ENCODE assay signal across 1 cellular context in the genomic region with DNA sequence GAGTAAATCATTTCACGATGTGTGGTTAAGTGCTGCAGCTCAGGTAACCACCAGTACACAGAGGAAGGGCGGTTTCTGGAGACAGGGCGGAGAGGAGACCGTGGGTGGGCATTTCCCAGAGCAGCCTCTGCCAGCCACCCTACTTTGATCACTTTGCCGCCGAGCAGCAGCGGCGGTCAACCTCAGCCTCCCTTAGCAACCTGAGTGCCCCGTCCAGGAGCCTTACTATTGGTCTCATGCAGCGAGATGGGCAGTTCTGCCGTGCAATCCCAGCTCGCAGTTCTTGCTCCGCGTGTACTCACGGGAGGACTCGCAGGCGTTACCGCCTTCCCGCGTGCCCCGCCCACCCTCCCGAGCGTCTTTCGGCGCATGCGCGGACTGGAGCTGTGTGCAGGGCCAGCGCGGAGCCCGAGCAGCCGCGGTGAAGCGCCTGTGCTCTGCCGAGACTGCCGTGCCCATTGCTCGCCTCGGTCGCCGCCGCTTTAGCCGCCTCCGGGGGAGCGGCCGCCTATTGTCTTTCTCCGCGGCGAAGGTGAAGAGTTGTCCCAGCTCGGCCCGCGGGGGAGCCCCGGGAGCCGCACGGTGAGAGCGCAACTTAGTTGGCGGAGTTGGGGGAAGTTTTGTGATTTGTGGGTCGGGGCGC.
A peak's percentile ranks its signal among the peaks of the same experiment; 100 is the strongest.
TF ChIP-seq lines count a peak whose summit lies in the region.

A gene with protein sequence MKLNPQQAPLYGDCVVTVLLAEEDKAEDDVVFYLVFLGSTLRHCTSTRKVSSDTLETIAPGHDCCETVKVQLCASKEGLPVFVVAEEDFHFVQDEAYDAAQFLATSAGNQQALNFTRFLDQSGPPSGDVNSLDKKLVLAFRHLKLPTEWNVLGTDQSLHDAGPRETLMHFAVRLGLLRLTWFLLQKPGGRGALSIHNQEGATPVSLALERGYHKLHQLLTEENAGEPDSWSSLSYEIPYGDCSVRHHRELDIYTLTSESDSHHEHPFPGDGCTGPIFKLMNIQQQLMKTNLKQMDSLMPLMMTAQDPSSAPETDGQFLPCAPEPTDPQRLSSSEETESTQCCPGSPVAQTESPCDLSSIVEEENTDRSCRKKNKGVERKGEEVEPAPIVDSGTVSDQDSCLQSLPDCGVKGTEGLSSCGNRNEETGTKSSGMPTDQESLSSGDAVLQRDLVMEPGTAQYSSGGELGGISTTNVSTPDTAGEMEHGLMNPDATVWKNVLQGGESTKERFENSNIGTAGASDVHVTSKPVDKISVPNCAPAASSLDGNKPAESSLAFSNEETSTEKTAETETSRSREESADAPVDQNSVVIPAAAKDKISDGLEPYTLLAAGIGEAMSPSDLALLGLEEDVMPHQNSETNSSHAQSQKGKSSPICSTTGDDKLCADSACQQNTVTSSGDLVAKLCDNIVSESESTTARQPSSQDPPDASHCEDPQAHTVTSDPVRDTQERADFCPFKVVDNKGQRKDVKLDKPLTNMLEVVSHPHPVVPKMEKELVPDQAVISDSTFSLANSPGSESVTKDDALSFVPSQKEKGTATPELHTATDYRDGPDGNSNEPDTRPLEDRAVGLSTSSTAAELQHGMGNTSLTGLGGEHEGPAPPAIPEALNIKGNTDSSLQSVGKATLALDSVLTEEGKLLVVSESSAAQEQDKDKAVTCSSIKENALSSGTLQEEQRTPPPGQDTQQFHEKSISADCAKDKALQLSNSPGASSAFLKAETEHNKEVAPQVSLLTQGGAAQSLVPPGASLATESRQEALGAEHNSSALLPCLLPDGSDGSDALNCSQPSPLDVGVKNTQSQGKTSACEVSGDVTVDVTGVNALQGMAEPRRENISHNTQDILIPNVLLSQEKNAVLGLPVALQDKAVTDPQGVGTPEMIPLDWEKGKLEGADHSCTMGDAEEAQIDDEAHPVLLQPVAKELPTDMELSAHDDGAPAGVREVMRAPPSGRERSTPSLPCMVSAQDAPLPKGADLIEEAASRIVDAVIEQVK (N-terminal part only) (plus strand): TSS at position 387 of the 643 bp plus-strand sequence. CDS start 105,118 bp downstream, outside the sequence.

TF ChIP-seq in HepG2, 621 proteins besides CTCF, POLR2A, EP300 and RAD21 (continued from another document and continues in another):
- TF ChIP-seq, protein P1, sequence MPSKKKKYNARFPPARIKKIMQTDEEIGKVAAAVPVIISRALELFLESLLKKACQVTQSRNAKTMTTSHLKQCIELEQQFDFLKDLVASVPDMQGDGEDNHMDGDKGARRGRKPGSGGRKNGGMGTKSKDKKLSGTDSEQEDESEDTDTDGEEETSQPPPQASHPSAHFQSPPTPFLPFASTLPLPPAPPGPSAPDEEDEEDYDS (CRISPR knock-in tag; IDR thresholded peaks at IDR 0.05): peak; percentile 78
- TF ChIP-seq, protein P2, sequence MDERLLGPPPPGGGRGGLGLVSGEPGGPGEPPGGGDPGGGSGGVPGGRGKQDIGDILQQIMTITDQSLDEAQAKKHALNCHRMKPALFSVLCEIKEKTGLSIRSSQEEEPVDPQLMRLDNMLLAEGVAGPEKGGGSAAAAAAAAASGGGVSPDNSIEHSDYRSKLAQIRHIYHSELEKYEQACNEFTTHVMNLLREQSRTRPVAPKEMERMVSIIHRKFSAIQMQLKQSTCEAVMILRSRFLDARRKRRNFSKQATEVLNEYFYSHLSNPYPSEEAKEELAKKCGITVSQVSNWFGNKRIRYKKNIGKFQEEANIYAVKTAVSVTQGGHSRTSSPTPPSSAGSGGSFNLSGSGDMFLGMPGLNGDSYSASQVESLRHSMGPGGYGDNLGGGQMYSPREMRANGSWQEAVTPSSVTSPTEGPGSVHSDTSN (CRISPR knock-in tag; IDR thresholded peaks at IDR 0.05): peak; percentile 92
- TF ChIP-seq ZNF788 (CRISPR knock-in tag; IDR thresholded peaks at IDR 0.05; ENCODE audit: borderline replicate concordance): 0 out of 2 replicates have a peak, but pooled peaks have one; percentile 37
- TF ChIP-seq, protein P3, sequence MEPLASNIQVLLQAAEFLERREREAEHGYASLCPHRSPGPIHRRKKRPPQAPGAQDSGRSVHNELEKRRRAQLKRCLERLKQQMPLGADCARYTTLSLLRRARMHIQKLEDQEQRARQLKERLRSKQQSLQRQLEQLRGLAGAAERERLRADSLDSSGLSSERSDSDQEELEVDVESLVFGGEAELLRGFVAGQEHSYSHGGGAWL (CRISPR knock-in tag; IDR thresholded peaks at IDR 0.05): peak; percentile 56; the same call in 1 of the 2 replicates
- no peak for TF ChIP-seq ARNT (IDR thresholded peaks at IDR 0.05)
- TF ChIP-seq ZSCAN31 (CRISPR knock-in tag; IDR thresholded peaks at IDR 0.05; ENCODE audit: low read depth): 0 out of 2 replicates have a peak, but pooled peaks have one; percentile 19
- TF ChIP-seq, protein P4, sequence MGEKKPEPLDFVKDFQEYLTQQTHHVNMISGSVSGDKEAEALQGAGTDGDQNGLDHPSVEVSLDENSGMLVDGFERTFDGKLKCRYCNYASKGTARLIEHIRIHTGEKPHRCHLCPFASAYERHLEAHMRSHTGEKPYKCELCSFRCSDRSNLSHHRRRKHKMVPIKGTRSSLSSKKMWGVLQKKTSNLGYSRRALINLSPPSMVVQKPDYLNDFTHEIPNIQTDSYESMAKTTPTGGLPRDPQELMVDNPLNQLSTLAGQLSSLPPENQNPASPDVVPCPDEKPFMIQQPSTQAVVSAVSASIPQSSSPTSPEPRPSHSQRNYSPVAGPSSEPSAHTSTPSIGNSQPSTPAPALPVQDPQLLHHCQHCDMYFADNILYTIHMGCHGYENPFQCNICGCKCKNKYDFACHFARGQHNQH (CRISPR knock-in tag; IDR thresholded peaks at IDR 0.05): peak; percentile 59; the same call in 1 of the 2 replicates
- TF ChIP-seq MTA3 (CRISPR knock-in tag; IDR thresholded peaks at IDR 0.05): no peak
- no peak for TF ChIP-seq ZMYM2 (CRISPR knock-in tag; IDR thresholded peaks at IDR 0.05)
- TF ChIP-seq TSC22D2 (CRISPR knock-in tag; IDR thresholded peaks at IDR 0.05; ENCODE audit: borderline replicate concordance): no peak; the same call in 1 of the 2 replicates
- no peak for TF ChIP-seq SALL2 (CRISPR knock-in tag; IDR thresholded peaks at IDR 0.05)
- TF ChIP-seq SP2 (CRISPR knock-in tag; IDR thresholded peaks at IDR 0.05): peak; percentile 96
- TF ChIP-seq, protein P5, sequence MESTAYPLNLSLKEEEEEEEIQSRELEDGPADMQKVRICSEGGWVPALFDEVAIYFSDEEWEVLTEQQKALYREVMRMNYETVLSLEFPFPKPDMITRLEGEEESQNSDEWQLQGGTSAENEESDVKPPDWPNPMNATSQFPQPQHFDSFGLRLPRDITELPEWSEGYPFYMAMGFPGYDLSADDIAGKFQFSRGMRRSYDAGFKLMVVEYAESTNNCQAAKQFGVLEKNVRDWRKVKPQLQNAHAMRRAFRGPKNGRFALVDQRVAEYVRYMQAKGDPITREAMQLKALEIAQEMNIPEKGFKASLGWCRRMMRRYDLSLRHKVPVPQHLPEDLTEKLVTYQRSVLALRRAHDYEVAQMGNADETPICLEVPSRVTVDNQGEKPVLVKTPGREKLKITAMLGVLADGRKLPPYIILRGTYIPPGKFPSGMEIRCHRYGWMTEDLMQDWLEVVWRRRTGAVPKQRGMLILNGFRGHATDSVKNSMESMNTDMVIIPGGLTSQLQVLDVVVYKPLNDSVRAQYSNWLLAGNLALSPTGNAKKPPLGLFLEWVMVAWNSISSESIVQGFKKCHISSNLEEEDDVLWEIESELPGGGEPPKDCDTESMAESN (CRISPR knock-in tag; conservative IDR thresholded peaks at IDR 0.05): 0 out of 2 replicates have a peak, but pooled peaks have one; percentile 52
- TF ChIP-seq, protein P6, sequence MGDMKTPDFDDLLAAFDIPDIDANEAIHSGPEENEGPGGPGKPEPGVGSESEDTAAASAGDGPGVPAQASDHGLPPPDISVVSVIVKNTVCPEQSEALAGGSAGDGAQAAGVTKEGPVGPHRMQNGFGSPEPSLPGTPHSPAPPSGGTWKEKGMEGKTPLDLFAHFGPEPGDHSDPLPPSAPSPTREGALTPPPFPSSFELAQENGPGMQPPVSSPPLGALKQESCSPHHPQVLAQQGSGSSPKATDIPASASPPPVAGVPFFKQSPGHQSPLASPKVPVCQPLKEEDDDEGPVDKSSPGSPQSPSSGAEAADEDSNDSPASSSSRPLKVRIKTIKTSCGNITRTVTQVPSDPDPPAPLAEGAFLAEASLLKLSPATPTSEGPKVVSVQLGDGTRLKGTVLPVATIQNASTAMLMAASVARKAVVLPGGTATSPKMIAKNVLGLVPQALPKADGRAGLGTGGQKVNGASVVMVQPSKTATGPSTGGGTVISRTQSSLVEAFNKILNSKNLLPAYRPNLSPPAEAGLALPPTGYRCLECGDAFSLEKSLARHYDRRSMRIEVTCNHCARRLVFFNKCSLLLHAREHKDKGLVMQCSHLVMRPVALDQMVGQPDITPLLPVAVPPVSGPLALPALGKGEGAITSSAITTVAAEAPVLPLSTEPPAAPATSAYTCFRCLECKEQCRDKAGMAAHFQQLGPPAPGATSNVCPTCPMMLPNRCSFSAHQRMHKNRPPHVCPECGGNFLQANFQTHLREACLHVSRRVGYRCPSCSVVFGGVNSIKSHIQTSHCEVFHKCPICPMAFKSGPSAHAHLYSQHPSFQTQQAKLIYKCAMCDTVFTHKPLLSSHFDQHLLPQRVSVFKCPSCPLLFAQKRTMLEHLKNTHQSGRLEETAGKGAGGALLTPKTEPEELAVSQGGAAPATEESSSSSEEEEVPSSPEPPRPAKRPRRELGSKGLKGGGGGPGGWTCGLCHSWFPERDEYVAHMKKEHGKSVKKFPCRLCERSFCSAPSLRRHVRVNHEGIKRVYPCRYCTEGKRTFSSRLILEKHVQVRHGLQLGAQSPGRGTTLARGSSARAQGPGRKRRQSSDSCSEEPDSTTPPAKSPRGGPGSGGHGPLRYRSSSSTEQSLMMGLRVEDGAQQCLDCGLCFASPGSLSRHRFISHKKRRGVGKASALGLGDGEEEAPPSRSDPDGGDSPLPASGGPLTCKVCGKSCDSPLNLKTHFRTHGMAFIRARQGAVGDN (CRISPR knock-in tag; IDR thresholded peaks at IDR 0.05): peak; percentile 59
- TF ChIP-seq ZNF251 (CRISPR knock-in tag; IDR thresholded peaks at IDR 0.05): no peak
- 0 out of 2 replicates have a peak, but pooled peaks have one; percentile 4 for TF ChIP-seq SOX5 (CRISPR knock-in tag; IDR thresholded peaks at IDR 0.05; ENCODE audit: borderline replicate concordance)
- TF ChIP-seq ARID4A (CRISPR knock-in tag; IDR thresholded peaks at IDR 0.05; ENCODE audit: borderline replicate concordance): peak; percentile 50; the same call in 1 of the 2 replicates
- TF ChIP-seq, protein P7, sequence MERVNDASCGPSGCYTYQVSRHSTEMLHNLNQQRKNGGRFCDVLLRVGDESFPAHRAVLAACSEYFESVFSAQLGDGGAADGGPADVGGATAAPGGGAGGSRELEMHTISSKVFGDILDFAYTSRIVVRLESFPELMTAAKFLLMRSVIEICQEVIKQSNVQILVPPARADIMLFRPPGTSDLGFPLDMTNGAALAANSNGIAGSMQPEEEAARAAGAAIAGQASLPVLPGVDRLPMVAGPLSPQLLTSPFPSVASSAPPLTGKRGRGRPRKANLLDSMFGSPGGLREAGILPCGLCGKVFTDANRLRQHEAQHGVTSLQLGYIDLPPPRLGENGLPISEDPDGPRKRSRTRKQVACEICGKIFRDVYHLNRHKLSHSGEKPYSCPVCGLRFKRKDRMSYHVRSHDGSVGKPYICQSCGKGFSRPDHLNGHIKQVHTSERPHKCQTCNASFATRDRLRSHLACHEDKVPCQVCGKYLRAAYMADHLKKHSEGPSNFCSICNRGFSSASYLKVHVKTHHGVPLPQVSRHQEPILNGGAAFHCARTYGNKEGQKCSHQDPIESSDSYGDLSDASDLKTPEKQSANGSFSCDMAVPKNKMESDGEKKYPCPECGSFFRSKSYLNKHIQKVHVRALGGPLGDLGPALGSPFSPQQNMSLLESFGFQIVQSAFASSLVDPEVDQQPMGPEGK (CRISPR knock-in tag; IDR thresholded peaks at IDR 0.05): no peak; the same call in 1 of the 2 replicates
- TF ChIP-seq ZNF10 (CRISPR knock-in tag; IDR thresholded peaks at IDR 0.05; ENCODE audit: borderline replicate concordance, low read depth): no peak
- peak; percentile 77 for TF ChIP-seq SAP130 (CRISPR knock-in tag; IDR thresholded peaks at IDR 0.05; ENCODE audit: low read depth)
- TF ChIP-seq, protein P8, sequence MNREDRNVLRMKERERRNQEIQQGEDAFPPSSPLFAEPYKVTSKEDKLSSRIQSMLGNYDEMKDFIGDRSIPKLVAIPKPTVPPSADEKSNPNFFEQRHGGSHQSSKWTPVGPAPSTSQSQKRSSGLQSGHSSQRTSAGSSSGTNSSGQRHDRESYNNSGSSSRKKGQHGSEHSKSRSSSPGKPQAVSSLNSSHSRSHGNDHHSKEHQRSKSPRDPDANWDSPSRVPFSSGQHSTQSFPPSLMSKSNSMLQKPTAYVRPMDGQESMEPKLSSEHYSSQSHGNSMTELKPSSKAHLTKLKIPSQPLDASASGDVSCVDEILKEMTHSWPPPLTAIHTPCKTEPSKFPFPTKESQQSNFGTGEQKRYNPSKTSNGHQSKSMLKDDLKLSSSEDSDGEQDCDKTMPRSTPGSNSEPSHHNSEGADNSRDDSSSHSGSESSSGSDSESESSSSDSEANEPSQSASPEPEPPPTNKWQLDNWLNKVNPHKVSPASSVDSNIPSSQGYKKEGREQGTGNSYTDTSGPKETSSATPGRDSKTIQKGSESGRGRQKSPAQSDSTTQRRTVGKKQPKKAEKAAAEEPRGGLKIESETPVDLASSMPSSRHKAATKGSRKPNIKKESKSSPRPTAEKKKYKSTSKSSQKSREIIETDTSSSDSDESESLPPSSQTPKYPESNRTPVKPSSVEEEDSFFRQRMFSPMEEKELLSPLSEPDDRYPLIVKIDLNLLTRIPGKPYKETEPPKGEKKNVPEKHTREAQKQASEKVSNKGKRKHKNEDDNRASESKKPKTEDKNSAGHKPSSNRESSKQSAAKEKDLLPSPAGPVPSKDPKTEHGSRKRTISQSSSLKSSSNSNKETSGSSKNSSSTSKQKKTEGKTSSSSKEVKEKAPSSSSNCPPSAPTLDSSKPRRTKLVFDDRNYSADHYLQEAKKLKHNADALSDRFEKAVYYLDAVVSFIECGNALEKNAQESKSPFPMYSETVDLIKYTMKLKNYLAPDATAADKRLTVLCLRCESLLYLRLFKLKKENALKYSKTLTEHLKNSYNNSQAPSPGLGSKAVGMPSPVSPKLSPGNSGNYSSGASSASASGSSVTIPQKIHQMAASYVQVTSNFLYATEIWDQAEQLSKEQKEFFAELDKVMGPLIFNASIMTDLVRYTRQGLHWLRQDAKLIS (CRISPR knock-in tag; IDR thresholded peaks at IDR 0.05): no peak
